ENCODE assay signal across 17 cellular contexts in the genomic region with DNA sequence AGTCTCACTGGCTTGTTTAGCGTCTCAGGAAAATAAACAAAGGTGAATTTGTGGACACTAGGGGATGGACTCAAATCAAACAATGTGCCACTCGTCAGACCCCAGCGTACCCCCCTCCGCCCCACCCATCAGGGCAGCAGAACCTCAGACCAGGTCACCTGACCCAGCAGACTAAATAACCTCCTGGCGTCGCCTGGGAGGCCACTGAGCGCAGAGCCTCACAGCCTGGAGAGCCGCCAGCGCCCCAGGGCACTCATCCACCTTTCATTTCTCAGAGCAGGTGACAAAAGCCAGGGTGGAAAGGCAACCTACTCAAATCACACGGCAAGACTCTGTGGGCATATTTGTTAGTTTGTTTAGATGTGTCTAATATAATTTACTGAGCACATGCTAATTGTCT.
DNase-seq lines count a peak whose midpoint lies in the region; ATAC-seq and TF ChIP-seq lines count a peak whose summit lies in the region.
"Had no signal": no experiment of that assay in that cellular context is flagged by ENCODE, and none has a peak within 500 bp of the region (broad histone marks: within the 10 kb centered on the region; RNA-seq: fewer than 3 reads in every experiment).

No MANE protein-coding gene starts in this region.

- H3K4me1 Mint-ChIP-seq in mesothelial cell of epicardium: peaks cover 22% of the 10 kb centered on the region
- H3K4me1 Mint-ChIP-seq: naive B cell, WTC11 had no signal

- H3K27ac Mint-ChIP-seq in mesothelial cell of epicardium: peak overlapping the region; percentile 66
- H3K27ac Mint-ChIP-seq: activated CD8-positive, alpha-beta T cell treated with anti-CD3 and anti-CD28 coated beads for 36 hours; activated naive CD4-positive, alpha-beta T cell treated with anti-CD3 and anti-CD28 coated beads, Interleukin-2, amount 50 U/mL, for 72 hours; naive B cell; T-helper 1 cell treated with Interleukin-12 subunit alpha and Interleukin-12 subunit beta and Interleukin-4 antibody, amounts not matched to agents 30 μg/mL and 1 μg/mL, for 36 hours; WTC11 had no signal

- peak; percentile 95 for DNase-seq in DMS79 treated with DMSO at 0.1 percent for 48 hours (lab: John Stamatoyannopoulos, UW)
- DNase-seq in NCI-H1105 (lab: John Stamatoyannopoulos, UW): peak; percentile 93
- peak; percentile 92 for DNase-seq in NCI-H345 (lab: John Stamatoyannopoulos, UW)
- DNase-seq in mesothelial cell of epicardium (ENCODE audit: low spot score in 2 of 2, unreplicated experiment in 2 of 2): no peak
- no peak for DNase-seq in EL
- DNase-seq: activated CD8-positive, alpha-beta T cell treated with anti-CD3 and anti-CD28 coated beads for 36 hours; activated T-cell treated with anti-CD3 and anti-CD28 coated beads, Interleukin-2, amount 50 U/mL, for 4 hours; glutamatergic neuron; Karpas-422; naive B cell; NCI-H2171 had no signal

- ATAC-seq in HG02938 (IDR thresholded peaks at IDR 0.05; ENCODE audit: unreplicated experiment): no peak
- ATAC-seq in GM18511 (IDR thresholded peaks at IDR 0.05; ENCODE audit: unreplicated experiment): no peak
- ATAC-seq: activated CD8-positive, alpha-beta T cell treated with anti-CD3 and anti-CD28 coated beads for 36 hours; activated naive CD4-positive, alpha-beta T cell treated with anti-CD3 and anti-CD28 coated beads, Interleukin-2, amount 50 U/mL, for 72 hours; activated T-cell treated with anti-CD3 and anti-CD28 coated beads, Interleukin-2, amount 50 U/mL, for 4 hours; Right ventricle myocardium inferior; WTC11 had no signal

- H3K27me3 Mint-ChIP-seq in mesothelial cell of epicardium (ENCODE audit: low read depth): no peaks in the 10 kb centered on the region
- H3K27me3 Mint-ChIP-seq: activated CD8-positive, alpha-beta T cell treated with anti-CD3 and anti-CD28 coated beads for 36 hours; naive B cell had no signal

- no peak for TF ChIP-seq CTCF in mesothelial cell of epicardium (IDR thresholded peaks at IDR 0.05; ENCODE audit: unreplicated experiment)

- H3K36me3 Mint-ChIP-seq in mesothelial cell of epicardium: no peaks in the 10 kb centered on the region
- H3K36me3 Mint-ChIP-seq: activated naive CD4-positive, alpha-beta T cell treated with anti-CD3 and anti-CD28 coated beads, Interleukin-2, amount 50 U/mL, for 72 hours; naive B cell; WTC11 had no signal

- no peaks in the 10 kb centered on the region for H3K9me3 Mint-ChIP-seq in mesothelial cell of epicardium
- H3K9me3 Mint-ChIP-seq: activated CD8-positive, alpha-beta T cell treated with anti-CD3 and anti-CD28 coated beads for 36 hours; activated naive CD4-positive, alpha-beta T cell treated with anti-CD3 and anti-CD28 coated beads, Interleukin-2, amount 50 U/mL, for 72 hours; activated T-cell treated with anti-CD3 and anti-CD28 coated beads, Interleukin-2, amount 50 U/mL, for 4 hours; naive B cell; T-helper 1 cell treated with Interleukin-12 subunit alpha and Interleukin-12 subunit beta and Interleukin-4 antibody, amounts not matched to agents 30 μg/mL and 1 μg/mL, for 36 hours; WTC11 had no signal

- H3K4me3 Mint-ChIP-seq in mesothelial cell of epicardium: no peak overlapping the region
- H3K4me3 Mint-ChIP-seq: activated CD8-positive, alpha-beta T cell treated with anti-CD3 and anti-CD28 coated beads for 36 hours; activated T-cell treated with anti-CD3 and anti-CD28 coated beads, Interleukin-2, amount 50 U/mL, for 4 hours; naive B cell; T-helper 1 cell treated with Interleukin-12 subunit alpha and Interleukin-12 subunit beta and Interleukin-4 antibody, amounts not matched to agents 30 μg/mL and 1 μg/mL, for 36 hours; WTC11 had no signal

Comparison
In these comparisons a context has a peak if more than half of its experiments do, and no peak if none do; other contexts are left out.
1. DNase-seq: peak in DMS79 treated with DMSO at 0.1 percent for 48 hours (single experiment), NCI-H1105 (single experiment) and NCI-H345 (single experiment); none in mesothelial cell of epicardium (0 of 2) and EL (single experiment).